In genomic region chr14:54398028-54398368, GRCh38 we compare ENCODE assay signal across 8 cellular contexts. TPM values are rescaled to one million over a fixed set of nuclear protein-coding genes. Genes with fewer than 3 reads are reported as not detected.
DNase-seq lines count a peak whose midpoint lies in the region; ATAC-seq, FAIRE-seq and TF ChIP-seq lines count a peak whose summit lies in the region.

No MANE protein-coding gene starts in this region.

- TF ChIP-seq CTCF in Panc1 (IDR thresholded peaks at IDR 0.05) = no peak
- TF ChIP-seq CTCF in fibroblast of mammary gland (conservative IDR thresholded peaks at IDR 0.05; ENCODE audit: control insufficient read depth, insufficient read depth, low read depth, low read length) = no peak

- intact Hi-C loops in Panc1 (cut with micrococcal nuclease; ENCODE audit: unreplicated experiment) = no loop called here

- in situ Hi-C loops in Panc1 (cut with HindIII; ENCODE audit: low pct_unique_long_range_greater_than_20kb, low sequenced_read_pairs) = no loop called here

- no peak for FAIRE-seq in GM19239 (lab: Jason Lieb, UNC)

- H3K4me3 Mint-ChIP-seq in stimulated activated naive CD8-positive, alpha-beta T cell treated with anti-CD3 and anti-CD28 coated beads, Interleukin-15, Interleukin-2, amounts not matched to agents 100 ng/mL and 50 ng/mL, for 24 hours = peak overlapping the region; percentile 89

- H3K4me1 Mint-ChIP-seq in stimulated activated naive CD8-positive, alpha-beta T cell treated with anti-CD3 and anti-CD28 coated beads, Interleukin-15, Interleukin-2, amounts not matched to agents 100 ng/mL and 50 ng/mL, for 24 hours (ENCODE audit: low read depth) = peaks cover 20% of the 10 kb centered on the region

- no peaks in the 10 kb centered on the region for H3K27me3 Mint-ChIP-seq in stimulated activated naive CD8-positive, alpha-beta T cell treated with anti-CD3 and anti-CD28 coated beads, Interleukin-15, Interleukin-2, amounts not matched to agents 100 ng/mL and 50 ng/mL, for 24 hours

- peaks cover 14% of the 10 kb centered on the region for H3K36me3 Mint-ChIP-seq in stimulated activated naive CD8-positive, alpha-beta T cell treated with anti-CD3 and anti-CD28 coated beads, Interleukin-15, Interleukin-2, amounts not matched to agents 100 ng/mL and 50 ng/mL, for 24 hours (ENCODE audit: low read depth)

- H3K27ac ChIP-seq in Panc1 (ENCODE audit: low read length) = peak overlapping the region; percentile 65; the same call in 1 of the 2 replicates

- H3K4me1 ChIP-seq in Panc1 (ENCODE audit: control insufficient read depth, insufficient read depth, low read length) = peaks cover 4% of the 10 kb centered on the region; the same call in 1 of the 2 replicates

- H3K27me3 ChIP-seq in Panc1 (ENCODE audit: control insufficient read depth, insufficient read depth, low read length) = no peaks in the 10 kb centered on the region

- H3K4me3 ChIP-seq in Panc1 (ENCODE audit: low read depth in 2 of 2, low read length in 2 of 2) = peak overlapping the region; percentile 62 to 76
- H3K4me3 ChIP-seq in fibroblast of mammary gland (ENCODE audit: control insufficient read depth, low read depth, low read length) = peak overlapping the region; percentile 73

- DNase-seq in stimulated activated naive CD8-positive, alpha-beta T cell treated with anti-CD3 and anti-CD28 coated beads, Interleukin-15, Interleukin-2, amounts not matched to agents 100 U/mL and 50 U/mL, for 24 hours = no peak
- DNase-seq in Panc1 (ENCODE audit: low read depth, low spot score) (no peak), fibroblast of mammary gland (ENCODE audit: low read depth) (no peak), GM19239 (ENCODE audit: insufficient read length, low spot score) (no peak), SKM-1 (lab: John Stamatoyannopoulos, UW; ENCODE audit: unreplicated experiment) (no peak), NCI-H2081 treated with DMSO at 0.1 percent for 48 hours (lab: John Stamatoyannopoulos, UW) (no peak)

- TSS peak; percentile 71 for BruUV-seq in Panc1 (replicated peaks; lab: Mats Ljungman, UMichigan)

- peaks cover 4% of the 10 kb centered on the region for H3K9me3 Mint-ChIP-seq in stimulated activated naive CD8-positive, alpha-beta T cell treated with anti-CD3 and anti-CD28 coated beads, Interleukin-15, Interleukin-2, amounts not matched to agents 100 ng/mL and 50 ng/mL, for 24 hours

- no peaks in the 10 kb centered on the region for H3K9me3 ChIP-seq in Panc1 (ENCODE audit: control insufficient read depth, insufficient read depth, low read depth, low read length)

- POLR2A ChIA-PET in Panc1 (lab: Charles Lee) = no interaction called here

- H3K36me3 ChIP-seq in Panc1 (ENCODE audit: control insufficient read depth, insufficient read depth, low read length) = peaks cover 3% of the 10 kb centered on the region

- CTCF ChIA-PET in Panc1 (lab: Charles Lee) = no interaction called here

- ATAC-seq in stimulated activated naive CD8-positive, alpha-beta T cell treated with anti-CD3 and anti-CD28 coated beads, Interleukin-15, Interleukin-2, amounts not matched to agents 100 U/mL and 50 U/mL, for 24 hours = no peak
- no peak for ATAC-seq in Panc1
- no peak for ATAC-seq in activated CD4-positive, CD25-positive, alpha-beta regulatory T cell treated with anti-CD3 and anti-CD28 coated beads, Interleukin-2, amount 50 U/mL, for 24 hours

- no peak overlapping the region for H3K27ac Mint-ChIP-seq in stimulated activated naive CD8-positive, alpha-beta T cell treated with anti-CD3 and anti-CD28 coated beads, Interleukin-15, Interleukin-2, amounts not matched to agents 100 ng/mL and 50 ng/mL, for 24 hours

RNA-seq across cellular contexts. Expression of gene CDKN3, which starts 1.2 kb away (rescaled TPM):
- 36.1 TPM for total RNA-seq in Panc1 (2021; ENCODE audit: unreplicated experiment)
- polyA plus RNA-seq in Panc1 (2012; ENCODE audit: insufficient read length) = 9.0 TPM

RNA-seq across cellular contexts. Expression of gene CNIH1, which starts 43.2 kb away (rescaled TPM):
- total RNA-seq in Panc1 (2021; ENCODE audit: unreplicated experiment) = 83.7 TPM
- 60.0 TPM for polyA plus RNA-seq in Panc1 (2012; ENCODE audit: insufficient read length)
